18 cellular contexts compared by ENCODE assay signal in the genomic region with DNA sequence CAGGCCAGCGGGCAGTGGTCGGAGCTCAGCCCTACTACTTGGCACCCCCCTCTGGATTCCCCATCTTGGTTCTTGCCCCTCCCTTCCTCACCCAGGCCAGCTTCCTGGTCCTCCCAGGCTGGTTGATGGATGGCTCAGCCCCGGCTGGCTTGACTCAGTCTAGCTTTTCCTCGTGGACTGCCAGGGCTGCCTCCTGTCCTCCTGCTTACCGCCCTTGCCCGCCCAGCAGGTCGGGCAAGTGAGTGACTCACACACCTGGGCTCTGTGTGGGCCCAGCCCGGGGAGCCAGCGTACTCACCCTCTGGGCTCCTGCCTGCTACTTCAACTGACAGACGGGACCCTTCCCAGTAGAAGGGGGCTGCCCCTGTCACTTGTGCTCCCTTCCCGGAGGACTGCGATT. TPM values are rescaled to one million over a fixed set of nuclear protein-coding genes. Genes with fewer than 3 reads are reported as not detected.
A peak's percentile ranks its signal among the peaks of the same experiment; 100 is the strongest.
DNase-seq lines count a peak whose midpoint lies in the region; ATAC-seq and TF ChIP-seq lines count a peak whose summit lies in the region.
"Had no signal": no experiment of that assay in that cellular context is flagged by ENCODE, and none has a peak within 500 bp of the region (broad histone marks: within the 10 kb centered on the region; RNA-seq: fewer than 3 reads in every experiment).

No MANE protein-coding gene starts in this region.

- H3K4me1 ChIP-seq in colonic mucosa: peaks cover 6% of the 10 kb centered on the region
- H3K4me1 ChIP-seq in mesenchymal stem cell (ENCODE audit: control insufficient read depth, insufficient read depth, low read depth, low read length): peaks cover 8% of the 10 kb centered on the region
- H3K4me1 ChIP-seq in urinary bladder (ENCODE audit: insufficient read depth): no peaks in the 10 kb centered on the region
- H3K4me1 ChIP-seq: psoas muscle had no signal

- peak overlapping the region; percentile 73 for H3K27ac ChIP-seq in colonic mucosa
- H3K27ac ChIP-seq in mesenchymal stem cell (ENCODE audit: low read length, poor library complexity, severe bottlenecking): no peak overlapping the region
- peak overlapping the region; percentile 38 for H3K27ac ChIP-seq in urinary bladder (ENCODE audit: low read depth)
- H3K27ac ChIP-seq: GM23248, psoas muscle, SJCRH30 had no signal

- H2AFZ ChIP-seq in mesenchymal stem cell (ENCODE audit: low read depth, low read length): no peak overlapping the region
- H2AFZ ChIP-seq: GM23248 had no signal

- no peak overlapping the region for H2BK15ac ChIP-seq in mesenchymal stem cell (ENCODE audit: low read depth, poor library complexity, severe bottlenecking)

- no peak for TF ChIP-seq CTCF in colonic mucosa (IDR thresholded peaks at IDR 0.05)

- H3K4me3 ChIP-seq in colonic mucosa: peak overlapping the region; percentile 27
- no peak overlapping the region for H3K4me3 ChIP-seq in mesenchymal stem cell (ENCODE audit: insufficient read depth in 1 of 2, low read depth in 1 of 2, low read length in 2 of 2)
- H3K4me3 ChIP-seq in urinary bladder (ENCODE audit: low read depth, low read length): no peak overlapping the region
- H3K4me3 ChIP-seq: GM23248, psoas muscle, SJCRH30 had no signal

- no peak overlapping the region for H3K4me2 ChIP-seq in mesenchymal stem cell (ENCODE audit: low read length, poor library complexity, severe bottlenecking)

- no peak overlapping the region for H2BK12ac ChIP-seq in mesenchymal stem cell (ENCODE audit: low read length in 2 of 2)

- H4K91ac ChIP-seq in mesenchymal stem cell (ENCODE audit: low read length): no peak overlapping the region

- no peaks in the 10 kb centered on the region for H3K36me3 ChIP-seq in colonic mucosa
- no peaks in the 10 kb centered on the region for H3K36me3 ChIP-seq in mesenchymal stem cell (ENCODE audit: control insufficient read depth in 1 of 2, insufficient read depth in 2 of 2, low read depth in 1 of 2, low read length in 2 of 2)
- no peaks in the 10 kb centered on the region for H3K36me3 ChIP-seq in urinary bladder (ENCODE audit: insufficient read depth)
- H3K36me3 ChIP-seq: SJCRH30 had no signal

- H3K9ac ChIP-seq in colonic mucosa (ENCODE audit: low read depth in 2 of 2, low read length in 2 of 2) (peak overlapping the region; percentile 50 to 82), mesenchymal stem cell (ENCODE audit: low read length) (no peak overlapping the region)
- H3K9ac ChIP-seq: GM23248 had no signal

- H3K4ac ChIP-seq in mesenchymal stem cell (ENCODE audit: low read depth in 1 of 2, low read length in 2 of 2): no peak overlapping the region

- H3K9me3 ChIP-seq in colonic mucosa: no peaks in the 10 kb centered on the region
- no peaks in the 10 kb centered on the region for H3K9me3 ChIP-seq in mesenchymal stem cell (ENCODE audit: control insufficient read depth, low read length)
- H3K9me3 ChIP-seq: psoas muscle, SJCRH30 had no signal

- WGBS in mesenchymal stem cell: 75% methylated on average over 10 of the region's 12 CpGs
- WGBS in urinary bladder: 61% methylated on average over 12 of the region's 12 CpGs

- H4K8ac ChIP-seq in mesenchymal stem cell (ENCODE audit: low read length): peak overlapping the region; percentile 24

- H3K27me3 ChIP-seq in colonic mucosa: no peaks in the 10 kb centered on the region
- H3K27me3 ChIP-seq in mesenchymal stem cell (ENCODE audit: control insufficient read depth in 1 of 2, insufficient read depth in 1 of 2, low read length in 2 of 2): peaks cover 19 to 46% of the 10 kb centered on the region in 2 experiments

- H3K18ac ChIP-seq in mesenchymal stem cell (ENCODE audit: low read depth in 1 of 2, low read length in 2 of 2): no peak overlapping the region

- ATAC-seq in HG03432 (IDR thresholded peaks at IDR 0.05; ENCODE audit: unreplicated experiment): no peak

- no peak overlapping the region for H3K23ac ChIP-seq in mesenchymal stem cell (ENCODE audit: low read length in 2 of 2)

- H3K14ac ChIP-seq in mesenchymal stem cell (ENCODE audit: low read length in 2 of 2): no peak overlapping the region

- DNase-seq in LoVo (ENCODE audit: low spot score) (peak; percentile 73), colonic mucosa (peak; percentile 91), mesenchymal stem cell (no peak), HUDEP-2 (lab: John Stamatoyannopoulos, UW; ENCODE audit: unreplicated experiment in 76 of 76) (no peak), OCI-M2 (lab: John Stamatoyannopoulos, UW; ENCODE audit: unreplicated experiment) (no peak)
- DNase-seq: activated CD4-positive, alpha-beta T cell treated with anti-CD3 and anti-CD28 coated beads, Interleukin-2, amount 50 U/mL, for 48 hours; amniotic stem cell; CD4-positive, CD25-positive, alpha-beta regulatory T cell; cortex of kidney; GM23248; NCI-H187; NCI-H69; psoas muscle; SJCRH30; stimulated activated CD4-positive, alpha-beta T cell treated with anti-CD3 and anti-CD28 coated beads, Interleukin-2, amount 100 ng/mL, for 24 hours had no signal

- no peaks in the 10 kb centered on the region for H3K79me1 ChIP-seq in mesenchymal stem cell (replicated peaks; ENCODE audit: low read length, poor library complexity, severe bottlenecking)

- no peak overlapping the region for H2BK120ac ChIP-seq in mesenchymal stem cell (ENCODE audit: low read depth, low read length)

- no peak overlapping the region for H2BK5ac ChIP-seq in mesenchymal stem cell (ENCODE audit: low read depth, low read length, poor library complexity, severe bottlenecking)

- intact Hi-C loops in colonic mucosa (cut with DNase I): loop anchor here (5.0 kb wide), 1 partner anchor 77 kb away; no protein-coding TSS in a partner anchor

- H2AK5ac ChIP-seq in mesenchymal stem cell (ENCODE audit: low read length, severe bottlenecking): no peak overlapping the region

RNA-seq across cellular contexts. Expression of a gene that starts 19.5 kb away (rescaled TPM):
- 100 to 1,000 TPM in 1 of 2 donors, 10 to 100 TPM in 1; 77.5 to 133 TPM for total RNA-seq in colonic mucosa
- polyA plus RNA-seq in mesenchymal stem cell (2013, experiment 1 of 2): 6.9 TPM
- 7.2 TPM for polyA plus RNA-seq in mesenchymal stem cell (2013, experiment 2 of 2)
- total RNA-seq in urinary bladder: 26.5 TPM
- 41.4 TPM for polyA plus RNA-seq in urinary bladder
- total RNA-seq: activated T-helper 1 cell treated with anti-CD3 and anti-CD28 coated beads, Interleukin-12 subunit alpha, Interleukin-12 subunit beta, Interleukin-2, Interleukin-4 antibody, amounts not matched to agents 30 ng/mL and 10 ng/mL and 1 ng/mL, durations not matched to agents 14 hours and 24 hours and 36 hours; CD4-positive, CD25-positive, alpha-beta regulatory T cell had no signal
- polyA plus RNA-seq: CD4-positive, CD25-positive, alpha-beta regulatory T cell had no signal

Comparison
In these comparisons a context has a peak if more than half of its experiments do, and no peak if none do; other contexts are left out.
1. DNase-seq: peak in LoVo (single experiment) and colonic mucosa (single experiment); none in mesenchymal stem cell (single experiment), HUDEP-2 (0 of 76) and OCI-M2 (single experiment).